ENCODE assay signal across 8 cellular contexts in genomic region chr13:48595330-48596127, GRCh38. TPM values are rescaled to one million over a fixed set of nuclear protein-coding genes. Genes with fewer than 3 reads are reported as not detected.
A peak's percentile ranks its signal among the peaks of the same experiment; 100 is the strongest.
DNase-seq lines count a peak whose midpoint lies in the region; ATAC-seq, FAIRE-seq and TF ChIP-seq lines count a peak whose summit lies in the region.

No MANE protein-coding gene starts in this region.

- POLR2A ChIA-PET in BJ (lab: Charles Lee): no interaction called here

- no peak for FAIRE-seq in HTR-8/SVneo (lab: Jason Lieb, UNC)
- peak; percentile 92 for FAIRE-seq in islet of Langerhans (lab: Jason Lieb, UNC)

- H3K27me3 Mint-ChIP-seq in brain: peaks cover 7% of the 10 kb centered on the region

- H3K36me3 ChIP-seq in BJ (ENCODE audit: control insufficient read depth, insufficient read depth, low read length): no peaks in the 10 kb centered on the region

- CTCF ChIA-PET in BJ (lab: Yijun Ruan, JAX): interaction anchor here (0.7 to 7.5 kb wide), 9 partner anchors 16 to 300 kb away, joined by 3 to 81 read pairs (median 4); no protein-coding TSS in a partner anchor

- peak overlapping the region in 3 of 5 experiments; percentile 79 to 93 (median 92) for H3K27ac Mint-ChIP-seq in brain

- peaks cover 10% of the 10 kb centered on the region for H3K27me3 ChIP-seq in BJ (ENCODE audit: control insufficient read depth, insufficient read depth, low read length)

- peak; percentile 55 for TF ChIP-seq CTCF in BJ (IDR thresholded peaks at IDR 0.05; ENCODE audit: insufficient read depth, low read depth, low read length)
- peak; percentile 73 to 90 for TF ChIP-seq CTCF in brain (conservative IDR thresholded peaks at IDR 0.05)

- H3K4me1 Mint-ChIP-seq in brain: peaks cover 48% of the 10 kb centered on the region

- ATAC-seq in GM18868 (IDR thresholded peaks at IDR 0.05; ENCODE audit: unreplicated experiment): peak; percentile 78
- ATAC-seq in HG03025 (IDR thresholded peaks at IDR 0.05; ENCODE audit: low FRiP score, unreplicated experiment): no peak

- peaks cover 0 to 16% (median 7%) of the 10 kb centered on the region in 5 experiments for H3K9me3 Mint-ChIP-seq in brain

- no peak overlapping the region for H3K4me3 ChIP-seq in BJ (ENCODE audit: low read depth, low read length)

- no peak overlapping the region for H3K4me3 Mint-ChIP-seq in brain

- no peak for DNase-seq in BJ (ENCODE audit: low read depth)
- DNase-seq in HTR-8/SVneo (ENCODE audit: insufficient read length, low spot score): peak; percentile 20
- peak; percentile 39 for DNase-seq in T follicular helper cell (ENCODE audit: low read depth)
- DNase-seq in stimulated activated CD4-positive, alpha-beta T cell treated with anti-CD3 and anti-CD28 coated beads, Interleukin-2, amount 100 ng/mL, for 24 hours: peak; percentile 45 to 51

- no peaks in the 10 kb centered on the region for H3K36me3 Mint-ChIP-seq in brain

RNA-seq across cellular contexts. Expression of gene CYSLTR2, which starts 58.2 kb away (rescaled TPM):
- polyA plus RNA-seq in BJ (2011; rRNA removed): not detected in 2 replicates
- not detected in 2 replicates for polyA minus RNA-seq in BJ (2011; rRNA and poly(A)+ RNA removed)
- 0.48 TPM for polyA plus RNA-seq in brain (ENCODE audit: insufficient read depth, low read depth, low replicate concordance)
